In genomic region chr12:56084958-56085543, GRCh38 we compare ENCODE assay signal across 9 cellular contexts. TPM values are rescaled to one million over a fixed set of nuclear protein-coding genes. Genes with fewer than 3 reads are reported as not detected.
DNase-seq lines count a peak whose midpoint lies in the region; ATAC-seq and TF ChIP-seq lines count a peak whose summit lies in the region.
"Had no signal": no experiment of that assay in that cellular context is flagged by ENCODE, and none has a peak within 500 bp of the region (broad histone marks: within the 10 kb centered on the region; RNA-seq: fewer than 3 reads in every experiment).

No MANE protein-coding gene starts in this region.

- no peak for TF ChIP-seq POLR2A in spleen (IDR thresholded peaks at IDR 0.05)

- no peaks in the 10 kb centered on the region for H3K79me2 ChIP-seq in OCI-LY3 (ENCODE audit: low read length)

- H3K27me3 ChIP-seq in OCI-LY3 (ENCODE audit: low read depth, low read length): peaks cover 33% of the 10 kb centered on the region
- peaks cover 0 to 30% (median 12%) of the 10 kb centered on the region in 7 donors for H3K27me3 ChIP-seq in spleen (replicated peaks in 1 of 7)

- no peak overlapping the region for H2AFZ ChIP-seq in OCI-LY3 (ENCODE audit: low read depth, low read length)

- H3K4me3 Mint-ChIP-seq in stimulated activated naive CD8-positive, alpha-beta T cell treated with anti-CD3 and anti-CD28 coated beads, Interleukin-15, amount 100 ng/mL, for 72 hours: no peak overlapping the region

- ATAC-seq in stimulated activated naive CD8-positive, alpha-beta T cell treated with anti-CD3 and anti-CD28 coated beads, Interleukin-15, amount 100 ng/mL, for 72 hours: peak; percentile 59
- ATAC-seq in HG03135 (IDR thresholded peaks at IDR 0.05; ENCODE audit: unreplicated experiment): no peak

- H4K20me1 ChIP-seq in OCI-LY3 (ENCODE audit: insufficient read depth, low read length): no peaks in the 10 kb centered on the region

- H3K27ac ChIP-seq in OCI-LY3 (ENCODE audit: low read length): no peak overlapping the region
- peak overlapping the region; percentile 88 for H3K27ac ChIP-seq in cingulate gyrus (ENCODE audit: low read depth, low read length)
- no peak overlapping the region for H3K27ac ChIP-seq in spleen

- no peak overlapping the region for H3K27ac Mint-ChIP-seq in stimulated activated naive CD8-positive, alpha-beta T cell treated with anti-CD3 and anti-CD28 coated beads, Interleukin-15, amount 100 ng/mL, for 72 hours
- H3K27ac Mint-ChIP-seq: nephron had no signal

- DNase-seq in activated effector memory CD4-positive, alpha-beta T cell treated with anti-CD3 and anti-CD28 coated beads, Interleukin-2, amount 50 U/mL, for 16 hours: peak; percentile 65
- no peak for DNase-seq in activated effector memory CD4-positive, alpha-beta T cell treated with Interleukin-2 at 50 U/mL for 16 hours
- peak; percentile 17 to 44 for DNase-seq in stimulated activated naive CD8-positive, alpha-beta T cell treated with anti-CD3 and anti-CD28 coated beads, Interleukin-15, amount 100 ng/mL, for 72 hours
- no peak for DNase-seq in activated CD4-positive, CD25-positive, alpha-beta regulatory T cell treated with anti-CD3 and anti-CD28 coated beads, Interleukin-2, amount 50 U/mL, for 72 hours
- no peak for DNase-seq in spleen

- 84 to 88% (median 86%) methylated on average over 15 of the region's 15 CpGs for WGBS in spleen, 5 donors

- H3K4me2 ChIP-seq in OCI-LY3 (ENCODE audit: low read length): no peak overlapping the region

- H3K36me3 ChIP-seq in OCI-LY3 (replicated peaks; ENCODE audit: low read depth, low read length) (no peaks in the 10 kb centered on the region), spleen (no peaks in the 10 kb centered on the region)

- peaks cover 14% of the 10 kb centered on the region for H3K4me1 Mint-ChIP-seq in stimulated activated naive CD8-positive, alpha-beta T cell treated with anti-CD3 and anti-CD28 coated beads, Interleukin-15, amount 100 ng/mL, for 72 hours

- intact Hi-C loops in spleen (cut with DNase I; ENCODE audit: low total_unique reads): no loop called here

- H3K9ac ChIP-seq in OCI-LY3 (ENCODE audit: low read length): no peak overlapping the region

- H3K4me1 ChIP-seq in OCI-LY3 (ENCODE audit: low read length) (no peaks in the 10 kb centered on the region), spleen (peaks cover 2 to 9% (median 7%) of the 10 kb centered on the region in 6 donors)

- peak; percentile 43 for TF ChIP-seq CTCF in OCI-LY3 (IDR thresholded peaks at IDR 0.05; ENCODE audit: low read depth, low read length)
- TF ChIP-seq CTCF in spleen (IDR thresholded peaks at IDR 0.05 in 8 of 11, conservative IDR thresholded peaks at IDR 0.05 in 3 of 11): peak in 4 of 11 experiments; percentile 10 to 34 (median 18)

- H3K4me3 ChIP-seq in OCI-LY3 (ENCODE audit: low read length) (no peak overlapping the region), spleen (no peak overlapping the region)

- no peaks in the 10 kb centered on the region for H3K9me3 Mint-ChIP-seq in stimulated activated naive CD8-positive, alpha-beta T cell treated with anti-CD3 and anti-CD28 coated beads, Interleukin-15, amount 100 ng/mL, for 72 hours
- H3K9me3 Mint-ChIP-seq: nephron had no signal

- no peaks in the 10 kb centered on the region for H3K9me3 ChIP-seq in OCI-LY3 (ENCODE audit: insufficient read depth, low read length)
- no peaks in the 10 kb centered on the region for H3K9me3 ChIP-seq in spleen

- peaks cover 22% of the 10 kb centered on the region for H3K27me3 Mint-ChIP-seq in stimulated activated naive CD8-positive, alpha-beta T cell treated with anti-CD3 and anti-CD28 coated beads, Interleukin-15, amount 100 ng/mL, for 72 hours

RNA-seq across cellular contexts. Expression of gene ERBB3, which starts 5.1 kb away (rescaled TPM):
- 1 to 10 TPM in 1 of 7 donors, under 1 TPM in 3, not detected in 3; 0.47 to 1.4 (median 0.72) TPM for total RNA-seq in spleen
- polyA plus RNA-seq in spleen: 1 to 10 TPM in 1 of 3 donors, under 1 TPM in 2; 0.17 to 2.0 (median 0.23) TPM

RNA-seq across cellular contexts. Expression of gene PA2G4, which starts 19.3 kb away (rescaled TPM):
- total RNA-seq in spleen: 10 to 100 TPM; 70.5 to 92.8 (median 78.0) TPM
- 10 to 100 TPM; 52.8 to 74.1 (median 71.0) TPM for polyA plus RNA-seq in spleen

RNA-seq across cellular contexts. Expression of gene RPL41, which starts 31.4 kb away (rescaled TPM):
- 1,000 to 10,000 TPM; 2,138 to 3,021 (median 2,534) TPM for total RNA-seq in spleen
- polyA plus RNA-seq in spleen: 1,000 to 10,000 TPM; 7,053 to 9,352 (median 7,491) TPM

RNA-seq across cellular contexts. Expression of gene ZC3H10, which starts 33.0 kb away (rescaled TPM):
- total RNA-seq in spleen: 10 to 100 TPM in 4 of 7 donors, 1 to 10 TPM in 3; 7.4 to 13.6 (median 10.5) TPM
- polyA plus RNA-seq in spleen: 1 to 10 TPM; 1.5 to 4.0 (median 2.5) TPM

RNA-seq across cellular contexts. Expression of gene ESYT1, which starts 43.0 kb away (rescaled TPM):
- 100 to 1,000 TPM in 6 of 7 donors, 10 to 100 TPM in 1; 89.0 to 112 (median 107) TPM for total RNA-seq in spleen
- 10 to 100 TPM; 20.2 to 39.8 (median 33.2) TPM for polyA plus RNA-seq in spleen

Comparison
In these comparisons a context has a peak if more than half of its experiments do, and no peak if none do; other contexts are left out.
1. DNase-seq: peak in activated effector memory CD4-positive, alpha-beta T cell treated with anti-CD3 and anti-CD28 coated beads, Interleukin-2, amount 50 U/mL, for 16 hours (single experiment) and stimulated activated naive CD8-positive, alpha-beta T cell treated with anti-CD3 and anti-CD28 coated beads, Interleukin-15, amount 100 ng/mL, for 72 hours (2 of 2); none in activated effector memory CD4-positive, alpha-beta T cell treated with Interleukin-2 at 50 U/mL for 16 hours (single experiment), activated CD4-positive, CD25-positive, alpha-beta regulatory T cell treated with anti-CD3 and anti-CD28 coated beads, Interleukin-2, amount 50 U/mL, for 72 hours (single experiment) and spleen (single experiment).